ENCODE assay signal across 1 cellular context in the genomic region with DNA sequence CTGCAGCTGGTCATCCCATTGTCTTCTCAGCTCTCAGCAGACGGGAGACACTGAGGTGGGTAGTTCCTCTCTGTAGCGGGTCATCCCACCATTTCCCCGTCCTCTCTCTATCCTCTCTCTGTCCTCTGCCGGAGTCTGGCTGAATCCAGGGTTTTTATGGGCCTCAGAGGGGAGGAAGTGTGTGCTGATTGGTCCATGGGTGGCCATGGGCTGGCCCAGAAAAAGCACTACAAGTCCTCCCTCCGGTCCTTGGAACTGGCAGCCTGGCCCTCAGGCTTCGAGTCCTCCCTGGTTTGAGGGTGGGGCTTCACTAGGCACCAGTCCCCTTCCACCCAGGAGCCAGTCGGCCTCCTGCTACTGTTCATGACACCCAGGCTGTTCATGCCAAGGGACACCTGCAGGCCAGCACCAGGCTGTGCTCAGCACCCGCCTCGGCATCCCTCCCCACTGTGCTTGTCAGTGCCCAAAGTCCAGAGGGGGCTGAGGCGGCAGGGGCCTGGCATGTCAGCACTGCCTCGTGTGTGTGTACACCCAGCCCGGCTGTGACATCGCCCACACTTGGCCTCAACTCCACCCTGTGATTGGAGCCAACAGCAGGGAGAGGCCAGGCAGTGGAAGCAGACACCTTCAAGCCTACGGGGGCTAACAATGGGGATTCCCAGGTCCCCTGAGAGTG.
TF ChIP-seq lines count a peak whose summit lies in the region.

No MANE protein-coding gene starts in this region.

TF ChIP-seq in K562, 482 proteins besides CTCF, POLR2A, EP300 and RAD21:
- TF ChIP-seq ZNF586 (CRISPR knock-in tag; conservative IDR thresholded peaks at IDR 0.05) = no peak
- TF ChIP-seq, protein P1, sequence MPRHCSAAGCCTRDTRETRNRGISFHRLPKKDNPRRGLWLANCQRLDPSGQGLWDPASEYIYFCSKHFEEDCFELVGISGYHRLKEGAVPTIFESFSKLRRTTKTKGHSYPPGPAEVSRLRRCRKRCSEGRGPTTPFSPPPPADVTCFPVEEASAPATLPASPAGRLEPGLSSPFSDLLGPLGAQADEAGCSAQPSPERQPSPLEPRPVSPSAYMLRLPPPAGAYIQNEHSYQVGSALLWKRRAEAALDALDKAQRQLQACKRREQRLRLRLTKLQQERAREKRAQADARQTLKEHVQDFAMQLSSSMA (CRISPR knock-in tag; IDR thresholded peaks at IDR 0.05) = no peak
- no peak for TF ChIP-seq SP1 (CRISPR knock-in tag; IDR thresholded peaks at IDR 0.05)
- TF ChIP-seq HNRNPK (IDR thresholded peaks at IDR 0.05; ENCODE audit: low read depth, low read length, poor library complexity, severe bottlenecking) = no peak
- TF ChIP-seq, protein P2, sequence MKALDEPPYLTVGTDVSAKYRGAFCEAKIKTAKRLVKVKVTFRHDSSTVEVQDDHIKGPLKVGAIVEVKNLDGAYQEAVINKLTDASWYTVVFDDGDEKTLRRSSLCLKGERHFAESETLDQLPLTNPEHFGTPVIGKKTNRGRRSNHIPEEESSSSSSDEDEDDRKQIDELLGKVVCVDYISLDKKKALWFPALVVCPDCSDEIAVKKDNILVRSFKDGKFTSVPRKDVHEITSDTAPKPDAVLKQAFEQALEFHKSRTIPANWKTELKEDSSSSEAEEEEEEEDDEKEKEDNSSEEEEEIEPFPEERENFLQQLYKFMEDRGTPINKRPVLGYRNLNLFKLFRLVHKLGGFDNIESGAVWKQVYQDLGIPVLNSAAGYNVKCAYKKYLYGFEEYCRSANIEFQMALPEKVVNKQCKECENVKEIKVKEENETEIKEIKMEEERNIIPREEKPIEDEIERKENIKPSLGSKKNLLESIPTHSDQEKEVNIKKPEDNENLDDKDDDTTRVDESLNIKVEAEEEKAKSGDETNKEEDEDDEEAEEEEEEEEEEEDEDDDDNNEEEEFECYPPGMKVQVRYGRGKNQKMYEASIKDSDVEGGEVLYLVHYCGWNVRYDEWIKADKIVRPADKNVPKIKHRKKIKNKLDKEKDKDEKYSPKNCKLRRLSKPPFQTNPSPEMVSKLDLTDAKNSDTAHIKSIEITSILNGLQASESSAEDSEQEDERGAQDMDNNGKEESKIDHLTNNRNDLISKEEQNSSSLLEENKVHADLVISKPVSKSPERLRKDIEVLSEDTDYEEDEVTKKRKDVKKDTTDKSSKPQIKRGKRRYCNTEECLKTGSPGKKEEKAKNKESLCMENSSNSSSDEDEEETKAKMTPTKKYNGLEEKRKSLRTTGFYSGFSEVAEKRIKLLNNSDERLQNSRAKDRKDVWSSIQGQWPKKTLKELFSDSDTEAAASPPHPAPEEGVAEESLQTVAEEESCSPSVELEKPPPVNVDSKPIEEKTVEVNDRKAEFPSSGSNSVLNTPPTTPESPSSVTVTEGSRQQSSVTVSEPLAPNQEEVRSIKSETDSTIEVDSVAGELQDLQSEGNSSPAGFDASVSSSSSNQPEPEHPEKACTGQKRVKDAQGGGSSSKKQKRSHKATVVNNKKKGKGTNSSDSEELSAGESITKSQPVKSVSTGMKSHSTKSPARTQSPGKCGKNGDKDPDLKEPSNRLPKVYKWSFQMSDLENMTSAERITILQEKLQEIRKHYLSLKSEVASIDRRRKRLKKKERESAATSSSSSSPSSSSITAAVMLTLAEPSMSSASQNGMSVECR (CRISPR knock-in tag; IDR thresholded peaks at IDR 0.05) = no peak
- no peak for TF ChIP-seq NCOR1 (IDR thresholded peaks at IDR 0.05)
- TF ChIP-seq, protein P3, sequence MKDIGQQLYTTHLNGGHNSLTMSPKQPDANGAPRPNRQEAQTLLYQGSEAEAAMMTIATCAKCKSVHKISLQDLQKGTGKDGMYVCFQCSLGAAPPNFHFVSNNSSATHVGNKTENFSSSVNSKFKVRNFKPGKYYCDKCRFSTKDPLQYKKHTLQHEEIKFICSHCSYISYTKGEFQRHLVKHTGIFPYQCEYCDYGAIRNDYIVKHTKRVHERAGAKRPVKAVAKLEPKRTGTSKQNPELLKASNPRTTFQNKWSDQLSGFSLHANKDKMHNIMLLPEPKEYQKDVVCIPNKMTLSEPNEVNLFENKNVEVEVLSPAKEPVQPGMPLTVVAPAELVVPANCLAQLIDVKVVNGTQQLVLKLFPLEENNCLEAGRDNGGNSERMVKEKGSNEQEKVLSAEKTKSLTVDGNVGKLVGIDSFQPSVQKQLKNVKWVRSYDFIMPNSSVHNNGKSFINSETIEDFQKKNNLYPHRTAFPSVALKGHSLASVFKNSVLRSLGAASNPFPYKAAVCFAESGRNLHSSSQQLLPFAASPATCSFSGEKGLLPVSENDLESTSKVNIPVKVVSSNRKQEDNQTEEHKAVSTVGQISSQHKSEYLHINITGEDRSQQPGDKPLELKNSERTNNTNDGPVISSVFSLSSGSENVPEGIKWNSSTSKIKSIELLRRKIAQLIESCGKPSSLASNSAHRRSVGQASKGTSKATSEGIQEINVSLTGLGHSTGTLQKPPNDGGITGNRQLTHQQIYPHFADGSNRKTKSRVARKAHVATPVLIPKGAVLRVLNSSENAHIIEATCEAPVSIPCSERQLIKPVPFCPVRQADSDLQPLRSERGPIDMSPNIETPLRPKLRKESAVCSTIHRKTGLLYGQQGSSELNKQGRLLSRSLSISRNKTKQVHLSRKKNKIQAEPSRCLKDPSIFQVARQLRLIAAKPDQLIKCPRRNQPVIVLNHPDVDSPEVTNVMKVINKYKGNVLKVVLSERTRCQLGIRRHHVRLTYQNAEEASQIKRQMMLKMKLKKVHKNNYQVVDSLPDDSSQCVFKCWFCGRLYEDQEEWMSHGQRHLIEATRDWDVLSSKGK (CRISPR knock-in tag; IDR thresholded peaks at IDR 0.05) = no peak
- TF ChIP-seq, protein P4, sequence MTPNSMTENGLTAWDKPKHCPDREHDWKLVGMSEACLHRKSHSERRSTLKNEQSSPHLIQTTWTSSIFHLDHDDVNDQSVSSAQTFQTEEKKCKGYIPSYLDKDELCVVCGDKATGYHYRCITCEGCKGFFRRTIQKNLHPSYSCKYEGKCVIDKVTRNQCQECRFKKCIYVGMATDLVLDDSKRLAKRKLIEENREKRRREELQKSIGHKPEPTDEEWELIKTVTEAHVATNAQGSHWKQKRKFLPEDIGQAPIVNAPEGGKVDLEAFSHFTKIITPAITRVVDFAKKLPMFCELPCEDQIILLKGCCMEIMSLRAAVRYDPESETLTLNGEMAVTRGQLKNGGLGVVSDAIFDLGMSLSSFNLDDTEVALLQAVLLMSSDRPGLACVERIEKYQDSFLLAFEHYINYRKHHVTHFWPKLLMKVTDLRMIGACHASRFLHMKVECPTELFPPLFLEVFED (CRISPR knock-in tag; conservative IDR thresholded peaks at IDR 0.05) = no peak
- TF ChIP-seq ZNF507 (tag; conservative IDR thresholded peaks at IDR 0.05) = no peak
- TF ChIP-seq TBL1XR1 (IDR thresholded peaks at IDR 0.05; ENCODE audit: low read length in 2 of 2) = no peak
- TF ChIP-seq MECOM (CRISPR knock-in tag; IDR thresholded peaks at IDR 0.05) = no peak
